Comparison of ENCODE assay signal across 11 cellular contexts in genomic region chr2:179822540-179822939, GRCh38. TPM values are rescaled to one million over a fixed set of nuclear protein-coding genes. Genes with fewer than 3 reads are reported as not detected.
"Had no signal": no experiment of that assay in that cellular context is flagged by ENCODE, and none has a peak within 500 bp of the region (broad histone marks: within the 10 kb centered on the region; RNA-seq: fewer than 3 reads in every experiment).

No MANE protein-coding gene starts in this region.

- H3K9me3 Mint-ChIP-seq: GM23338, H9, HFFc6, IgD-negative memory B cell had no signal

- FAIRE-seq: H1, H54, HTR-8/SVneo had no signal

- H3K4me2 ChIP-seq: GM23338 had no signal

- DNase-seq: H9, HCEC 1CT, HFFc6, Kasumi-1, KG1 had no signal

- H3K4me3 Mint-ChIP-seq: GM23338, H9, HFFc6, IgD-negative memory B cell had no signal

- H3K27ac Mint-ChIP-seq: GM23338, H9, HFFc6, IgD-negative memory B cell had no signal

- ATAC-seq: GM23338 had no signal

- H3K4me1 Mint-ChIP-seq: IgD-negative memory B cell had no signal

- H3K4me3 ChIP-seq: GM23338 had no signal

- H2AFZ ChIP-seq: GM23338 had no signal

RNA-seq across cellular contexts. Expression of gene ZNF385B, which starts 38.9 kb away (rescaled TPM):
- total RNA-seq: HT-29 had no signal
- polyA plus RNA-seq: IgD-negative memory B cell had no signal
